Comparison of ENCODE assay signal across 1 cellular context in the genomic region with DNA sequence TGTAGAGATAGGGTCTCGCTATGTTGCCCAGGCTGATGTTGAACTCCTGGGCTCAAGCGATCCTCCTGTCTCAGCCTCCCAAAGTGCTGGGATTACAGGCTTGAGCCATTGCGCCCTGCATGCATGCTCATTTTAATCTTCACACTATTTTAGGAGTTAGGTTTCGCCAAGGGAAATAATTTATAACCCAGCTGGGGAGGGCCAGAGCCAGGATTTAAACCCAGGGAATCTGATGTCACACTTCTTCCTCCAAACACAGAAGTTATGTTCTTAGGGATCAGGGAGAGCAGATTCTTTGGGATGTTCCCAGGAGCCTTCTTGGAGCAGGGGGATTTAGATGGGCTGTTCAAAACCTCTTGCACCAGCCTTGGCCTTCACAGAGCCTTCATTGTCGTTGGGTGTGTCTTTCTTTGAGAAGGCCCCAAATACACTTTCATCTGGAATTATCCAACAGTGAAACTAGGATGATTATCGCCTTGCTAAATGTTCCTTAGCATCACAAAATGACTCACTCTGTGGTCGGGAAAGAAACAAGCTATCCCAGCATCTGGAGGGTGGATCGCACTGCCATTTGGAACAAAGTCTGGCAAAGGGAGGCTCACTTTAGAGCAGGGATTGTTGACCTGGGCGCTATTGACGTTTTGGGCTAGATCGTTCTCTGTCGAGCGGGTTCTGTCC.
TF ChIP-seq lines count a peak whose summit lies in the region.

No MANE protein-coding gene starts in this region.

TF ChIP-seq in HepG2, 621 proteins besides CTCF, POLR2A, EP300 and RAD21 (continued from another document):
- TF ChIP-seq ZMYM2 (CRISPR knock-in tag; IDR thresholded peaks at IDR 0.05) (no peak), CENPT (CRISPR knock-in tag; IDR thresholded peaks at IDR 0.05; ENCODE audit: low read depth) (no peak), MATR3 (CRISPR knock-in tag; IDR thresholded peaks at IDR 0.05) (no peak)
